9 cellular contexts compared by ENCODE assay signal in the genomic region with DNA sequence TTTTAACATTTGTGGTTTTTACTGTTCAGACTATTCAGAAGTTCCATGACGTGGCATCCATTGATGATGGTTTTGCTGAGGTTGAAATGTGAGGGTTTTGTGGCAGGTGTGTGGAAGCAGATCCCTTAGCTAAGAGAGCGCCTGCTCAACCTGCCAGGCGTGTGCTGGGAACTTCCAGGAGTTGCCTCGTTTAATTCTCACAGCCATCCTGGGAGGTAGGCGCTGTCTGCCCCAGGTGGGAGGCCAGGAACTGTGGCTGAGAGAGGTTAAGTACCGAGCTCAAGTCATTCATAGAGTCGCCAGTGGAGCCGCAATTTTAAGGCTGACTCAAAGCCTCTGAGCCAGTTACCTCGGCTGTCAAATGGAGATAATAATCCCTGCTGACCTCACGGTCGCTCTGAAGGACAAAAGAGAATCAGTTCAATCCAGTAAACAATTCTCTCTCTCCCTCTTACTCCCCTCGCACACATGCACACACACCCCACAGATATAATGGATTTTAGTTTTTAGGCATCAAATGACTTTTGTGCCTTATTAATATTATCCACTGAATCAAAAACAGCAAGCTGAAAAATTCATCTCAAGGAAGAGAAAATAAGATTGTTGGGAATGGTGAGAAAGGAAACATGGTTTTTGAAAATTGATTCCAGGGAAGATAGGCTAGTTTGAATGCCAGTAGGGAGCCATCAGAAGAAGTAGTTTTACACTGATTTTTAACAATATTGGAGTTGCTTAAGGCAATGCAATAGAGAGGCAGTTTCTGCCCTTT.
DNase-seq lines count a peak whose midpoint lies in the region; ATAC-seq and TF ChIP-seq lines count a peak whose summit lies in the region.
"Had no signal": no experiment of that assay in that cellular context is flagged by ENCODE, and none has a peak within 500 bp of the region (broad histone marks: within the 10 kb centered on the region; RNA-seq: fewer than 3 reads in every experiment).

No MANE protein-coding gene starts in this region.

- peak overlapping the region; percentile 86 to 96 (median 88) for H3K27ac Mint-ChIP-seq in IgD-negative memory B cell

- TF ChIP-seq POLR2A in erythroblast (IDR thresholded peaks at IDR 0.05; ENCODE audit: low read length), result no peak

- H3K9me3 Mint-ChIP-seq in IgD-negative memory B cell, result no peaks in the 10 kb centered on the region
- no peaks in the 10 kb centered on the region for H3K9me3 Mint-ChIP-seq in activated T-cell treated with anti-CD3 and anti-CD28 coated beads, Interleukin-2, amount 50 U/mL, for 4 hours

- H3K36me3 Mint-ChIP-seq in IgD-negative memory B cell, result peaks cover 17% of the 10 kb centered on the region
- H3K36me3 Mint-ChIP-seq in activated T-cell treated with anti-CD3 and anti-CD28 coated beads, Interleukin-2, amount 50 U/mL, for 4 hours (ENCODE audit: insufficient read depth), result peaks cover 35% of the 10 kb centered on the region

- H3K4me1 Mint-ChIP-seq in IgD-negative memory B cell, result peaks cover 31 to 38% (median 37%) of the 10 kb centered on the region in 3 donors
- H3K4me1 Mint-ChIP-seq in activated T-cell treated with anti-CD3 and anti-CD28 coated beads, Interleukin-2, amount 50 U/mL, for 4 hours (ENCODE audit: low read depth), result peaks cover 67% of the 10 kb centered on the region

- peak; percentile 29 for ATAC-seq in GM18517 (IDR thresholded peaks at IDR 0.05; ENCODE audit: unreplicated experiment)
- ATAC-seq in activated T-cell treated with anti-CD3 and anti-CD28 coated beads, Interleukin-2, amount 50 U/mL, for 4 hours, result peak; percentile 52 to 58

- H3K4me3 ChIP-seq in fibroblast of villous mesenchyme (ENCODE audit: low read depth, low read length) (no peak overlapping the region), foreskin fibroblast (ENCODE audit: low read depth in 1 of 2, low read length in 2 of 2) (no peak overlapping the region)
- H3K4me3 ChIP-seq: upper lobe of left lung had no signal

- H3K4me3 Mint-ChIP-seq in IgD-negative memory B cell, result peak overlapping the region in 1 of 4 donors; percentile 47
- peak overlapping the region; percentile 71 for H3K4me3 Mint-ChIP-seq in activated T-cell treated with anti-CD3 and anti-CD28 coated beads, Interleukin-2, amount 50 U/mL, for 4 hours

- no peaks in the 10 kb centered on the region for H3K27me3 Mint-ChIP-seq in IgD-negative memory B cell
- H3K27me3 Mint-ChIP-seq in activated T-cell treated with anti-CD3 and anti-CD28 coated beads, Interleukin-2, amount 50 U/mL, for 4 hours (ENCODE audit: low read depth), result no peaks in the 10 kb centered on the region

- TF ChIP-seq CTCF in fibroblast of villous mesenchyme (IDR thresholded peaks at IDR 0.05; ENCODE audit: insufficient read depth, low read depth, low read length) (no peak), foreskin fibroblast (IDR thresholded peaks at IDR 0.05; ENCODE audit: low read depth, low read length) (no peak)

- DNase-seq in activated T-cell treated with anti-CD3 and anti-CD28 coated beads, Interleukin-2, amount 50 U/mL, for 4 hours, result peak; percentile 59
- peak; percentile 54 for DNase-seq in fibroblast of villous mesenchyme (ENCODE audit: low read depth)
- DNase-seq in stimulated activated CD4-positive, alpha-beta T cell treated with anti-CD3 and anti-CD28 coated beads, Interleukin-12 subunit alpha, Interleukin-12 subunit beta, amount 100 ng/mL, for 24 hours (ENCODE audit: low read depth in 2 of 2), result peak; percentile 64 to 66
- no peak for DNase-seq in 8988T
- DNase-seq in erythroblast (lab: John Stamatoyannopoulos, UW), result no peak
- no peak for DNase-seq in foreskin fibroblast

Comparison
In these comparisons a context has a peak if more than half of its experiments do, and no peak if none do; other contexts are left out.
1. DNase-seq: peak in activated T-cell treated with anti-CD3 and anti-CD28 coated beads, Interleukin-2, amount 50 U/mL, for 4 hours (single experiment), fibroblast of villous mesenchyme (single experiment) and stimulated activated CD4-positive, alpha-beta T cell treated with anti-CD3 and anti-CD28 coated beads, Interleukin-12 subunit alpha, Interleukin-12 subunit beta, amount 100 ng/mL, for 24 hours (2 of 2); none in 8988T (single experiment), erythroblast (0 of 2) and foreskin fibroblast (0 of 2).